Comparison of ENCODE assay signal across 8 cellular contexts in genomic region chr7:35537067-35538023, GRCh38.
DNase-seq lines count a peak whose midpoint lies in the region; ATAC-seq and TF ChIP-seq lines count a peak whose summit lies in the region.

No MANE protein-coding gene starts in this region.

- H3K36me3 ChIP-seq in ascending aorta, result no peaks in the 10 kb centered on the region
- no peaks in the 10 kb centered on the region for H3K36me3 ChIP-seq in hepatocyte (replicated peaks; ENCODE audit: insufficient read depth, low read depth)

- H3K9me3 ChIP-seq in T-helper 17 cell (ENCODE audit: control insufficient read depth, low read length, poor library complexity, severe bottlenecking), result no peaks in the 10 kb centered on the region
- H3K9me3 ChIP-seq in ascending aorta, result no peaks in the 10 kb centered on the region
- no peaks in the 10 kb centered on the region for H3K9me3 ChIP-seq in hepatocyte (ENCODE audit: low read depth)

- TF ChIP-seq CTCF in GM13976 (IDR thresholded peaks at IDR 0.05; ENCODE audit: borderline replicate concordance, control extremely low read depth, extremely low read depth, insufficient read depth, missing control alignments), result peak; percentile 96
- peak; percentile 66 to 96 (median 90) for TF ChIP-seq CTCF in ascending aorta (IDR thresholded peaks at IDR 0.05)
- peak; percentile 98 for TF ChIP-seq CTCF in hepatocyte (IDR thresholded peaks at IDR 0.05; ENCODE audit: poor library complexity)
- peak; percentile 94 for TF ChIP-seq CTCF in retinal pigment epithelial cell (conservative IDR thresholded peaks at IDR 0.05; ENCODE audit: low read depth, low read length)

- H3K4me2 ChIP-seq in hepatocyte, result peak overlapping the region; percentile 99

- no peaks in the 10 kb centered on the region for H3K4me1 ChIP-seq in ascending aorta
- peaks cover 4% of the 10 kb centered on the region for H3K4me1 ChIP-seq in hepatocyte (ENCODE audit: insufficient read depth)

- no peak overlapping the region for H3K27ac Mint-ChIP-seq in T-helper 17 cell

- intact Hi-C loops in ascending aorta (cut with DNase I), result loop anchor here (5.0 kb wide), 1 partner anchor 715 kb away; no protein-coding TSS in a partner anchor

- H4K20me1 ChIP-seq in hepatocyte (ENCODE audit: insufficient read depth, poor library complexity, severe bottlenecking), result no peaks in the 10 kb centered on the region

- H3K4me3 ChIP-seq in ascending aorta (peak overlapping the region; percentile 40 to 60), hepatocyte (peak overlapping the region; percentile 81), retinal pigment epithelial cell (ENCODE audit: low read length) (peak overlapping the region; percentile 47)

- no peaks in the 10 kb centered on the region for H3K27me3 ChIP-seq in ascending aorta
- H3K27me3 ChIP-seq in hepatocyte, result peaks cover 8% of the 10 kb centered on the region

- H3K27ac ChIP-seq in ascending aorta, result no peak overlapping the region
- no peak overlapping the region for H3K27ac ChIP-seq in hepatocyte

- peaks cover 8% of the 10 kb centered on the region for H3K4me1 Mint-ChIP-seq in T-helper 17 cell

- 10% methylated on average over 31 of the region's 43 CpGs for whole genome bisulfite sequencing in hepatocyte (ENCODE audit: low lambda C conversion rate, missing lambda C conversion rate)

- DNase-seq in GM13976 (ENCODE audit: low spot score) (peak; percentile 89), NCI-H128 (lab: John Stamatoyannopoulos, UW; ENCODE audit: unreplicated experiment) (peak; percentile 64), T-helper 17 cell (peak; percentile 61 to 73 (median 70)), ascending aorta (ENCODE audit: low spot score in 2 of 2) (peak in 1 of 2 donors; percentile 81), hepatocyte (ENCODE audit: low spot score) (peak; percentile 89), retinal pigment epithelial cell (ENCODE audit: low read depth) (peak; percentile 7), OCI-M2 (lab: John Stamatoyannopoulos, UW; ENCODE audit: unreplicated experiment) (no peak)

- H2AFZ ChIP-seq in hepatocyte, result peak overlapping the region; percentile 94

- peak overlapping the region; percentile 71 for H3K4me3 Mint-ChIP-seq in T-helper 17 cell

- H3K36me3 Mint-ChIP-seq in T-helper 17 cell (ENCODE audit: low read depth), result no peaks in the 10 kb centered on the region

- H3K27me3 Mint-ChIP-seq in T-helper 17 cell, result peaks cover 41% of the 10 kb centered on the region

- H3K9me2 ChIP-seq in hepatocyte (replicated peaks; ENCODE audit: insufficient read depth), result no peaks in the 10 kb centered on the region

- peak; percentile 95 for ATAC-seq in HG02763 (IDR thresholded peaks at IDR 0.05; ENCODE audit: unreplicated experiment)
- peak; percentile 99 for ATAC-seq in T-helper 17 cell

- no peaks in the 10 kb centered on the region for H3K79me2 ChIP-seq in hepatocyte

- in situ Hi-C loops in GM13976 (cut with MboI; ENCODE audit: low sequenced_read_pairs, unreplicated experiment), result no loop called here
